ENCODE assay signal across 1 cellular context in genomic region chr19:11347546-11347945, GRCh38.
TF ChIP-seq lines count a peak whose summit lies in the region.

No MANE protein-coding gene starts in this region.

TF ChIP-seq in K562, 482 proteins besides CTCF, POLR2A, EP300 and RAD21:
- TF ChIP-seq TFAP4 (CRISPR knock-in tag; IDR thresholded peaks at IDR 0.05; ENCODE audit: borderline replicate concordance) (peak; percentile 21; the same call in 1 of the 2 replicates), GATAD2B (IDR thresholded peaks at IDR 0.05; ENCODE audit: borderline replicate concordance) (no peak)
